15 cellular contexts compared by ENCODE assay signal in genomic region chr3:123158330-123158729, GRCh38. TPM values are rescaled to one million over a fixed set of nuclear protein-coding genes. Genes with fewer than 3 reads are reported as not detected.
A peak's percentile ranks its signal among the peaks of the same experiment; 100 is the strongest.
DNase-seq lines count a peak whose midpoint lies in the region; ATAC-seq and TF ChIP-seq lines count a peak whose summit lies in the region.
"Had no signal": no experiment of that assay in that cellular context is flagged by ENCODE, and none has a peak within 500 bp of the region (broad histone marks: within the 10 kb centered on the region; RNA-seq: fewer than 3 reads in every experiment).

No MANE protein-coding gene starts in this region.

- POLR2A ChIA-PET in HEK293T (lab: Yijun Ruan, JAX), result interaction anchor here (1.6 kb wide), 1 partner anchor 43 kb away, joined by 5 read pairs; the partner anchor contains the start of gene SEC22A

- no peak for TF ChIP-seq CTCF in Calu3 (IDR thresholded peaks at IDR 0.05; ENCODE audit: unreplicated experiment)
- no peak for TF ChIP-seq CTCF in neural progenitor cell (IDR thresholded peaks at IDR 0.05)

- DNase-seq in Calu3 (no peak), HEK293T (ENCODE audit: extremely low spot score) (peak; percentile 4), ecto neural progenitor cell (ENCODE audit: low spot score) (peak; percentile 13), neural progenitor cell (ENCODE audit: low spot score) (no peak), medulla oblongata (ENCODE audit: extremely low spot score) (no peak), foreskin melanocyte (no peak)
- DNase-seq: activated CD4-positive, alpha-beta memory T cell treated with anti-CD3 and anti-CD28 coated beads for 36 hours; CD4-positive, alpha-beta T cell; naive thymus-derived CD8-positive, alpha-beta T cell; NCI-H1930; posterior cingulate gyrus; stimulated activated naive CD4-positive, alpha-beta T cell treated with Interleukin-2 at 50 U/mL for 16 hours; trophoblast cell had no signal

- H3K9ac ChIP-seq in neural progenitor cell, result no peak overlapping the region

- H3K36me3 Mint-ChIP-seq in Calu3 (ENCODE audit: insufficient read depth, unreplicated experiment), result peaks cover 12% of the 10 kb centered on the region
- peaks cover 23% of the 10 kb centered on the region for H3K36me3 Mint-ChIP-seq in neural progenitor cell

- no peaks in the 10 kb centered on the region for H3K27me3 Mint-ChIP-seq in Calu3 (ENCODE audit: unreplicated experiment)
- peaks cover 6% of the 10 kb centered on the region for H3K27me3 Mint-ChIP-seq in neural progenitor cell (ENCODE audit: insufficient read depth, low read depth)
- H3K27me3 Mint-ChIP-seq: activated CD4-positive, alpha-beta memory T cell treated with anti-CD3 and anti-CD28 coated beads for 36 hours; CD4-positive, alpha-beta T cell; naive thymus-derived CD8-positive, alpha-beta T cell had no signal

- no peaks in the 10 kb centered on the region for H3K27me3 ChIP-seq in neural progenitor cell

- peaks cover 37% of the 10 kb centered on the region for H3K4me1 ChIP-seq in neural progenitor cell

- H3K9me3 ChIP-seq in neural progenitor cell (ENCODE audit: low read depth), result no peaks in the 10 kb centered on the region

- H3K4me1 Mint-ChIP-seq in Calu3 (ENCODE audit: low read depth, unreplicated experiment), result peaks cover 8% of the 10 kb centered on the region
- peaks cover 32% of the 10 kb centered on the region for H3K4me1 Mint-ChIP-seq in neural progenitor cell

- no peak overlapping the region for H3K4me3 ChIP-seq in neural progenitor cell
- H3K4me3 ChIP-seq: lung had no signal

- no peak overlapping the region for H3K4me2 ChIP-seq in neural progenitor cell

- H3K36me3 ChIP-seq in neural progenitor cell, result no peaks in the 10 kb centered on the region

- peak overlapping the region; percentile 27 for H3K27ac Mint-ChIP-seq in Calu3 (ENCODE audit: unreplicated experiment)
- peak overlapping the region; percentile 88 for H3K27ac Mint-ChIP-seq in neural progenitor cell
- H3K27ac Mint-ChIP-seq: activated CD4-positive, alpha-beta memory T cell treated with anti-CD3 and anti-CD28 coated beads for 36 hours; CD4-positive, alpha-beta T cell; naive thymus-derived CD8-positive, alpha-beta T cell had no signal

- no peaks in the 10 kb centered on the region for H3K9me3 Mint-ChIP-seq in Calu3 (ENCODE audit: low read depth, unreplicated experiment)
- H3K9me3 Mint-ChIP-seq in neural progenitor cell, result no peaks in the 10 kb centered on the region
- H3K9me3 Mint-ChIP-seq: activated CD4-positive, alpha-beta memory T cell treated with anti-CD3 and anti-CD28 coated beads for 36 hours; CD4-positive, alpha-beta T cell; naive thymus-derived CD8-positive, alpha-beta T cell had no signal

- BruUV-seq in Calu3 (replicated peaks; lab: Mats Ljungman, UMichigan), result no TSS peak

- H3K4me3 Mint-ChIP-seq in Calu3 (ENCODE audit: low read depth, unreplicated experiment), result no peak overlapping the region
- no peak overlapping the region for H3K4me3 Mint-ChIP-seq in neural progenitor cell
- H3K4me3 Mint-ChIP-seq: activated CD4-positive, alpha-beta memory T cell treated with anti-CD3 and anti-CD28 coated beads for 36 hours; CD4-positive, alpha-beta T cell; naive thymus-derived CD8-positive, alpha-beta T cell had no signal

- intact Hi-C loops in Calu3 (cut with micrococcal nuclease; ENCODE audit: unreplicated experiment), result no loop called here

- no peak for ATAC-seq in HG02884 (IDR thresholded peaks at IDR 0.05; ENCODE audit: unreplicated experiment)
- ATAC-seq: naive thymus-derived CD8-positive, alpha-beta T cell had no signal

- no peak overlapping the region for H2AFZ ChIP-seq in neural progenitor cell (replicated peaks)

- H3F3A ChIP-seq in neural progenitor cell (ENCODE audit: low read depth), result peaks cover 11% of the 10 kb centered on the region

- no peaks in the 10 kb centered on the region for H3K79me2 ChIP-seq in neural progenitor cell (ENCODE audit: low read depth)

- CTCF ChIA-PET in Calu3 (lab: Charles Lee), result interaction anchor here (0.5 to 1.4 kb wide), 2 partner anchors 43 to 290 kb away, joined by 3 read pairs; partner anchors contain the start of genes ADCY5 and SEC22A
- CTCF ChIA-PET in HEK293T (lab: Yijun Ruan, JAX), result no interaction called here

- H3K27ac ChIP-seq in neural progenitor cell, result no peak overlapping the region

- H4K20me1 ChIP-seq in neural progenitor cell (ENCODE audit: low read depth), result peaks cover 15% of the 10 kb centered on the region

TF ChIP-seq in HEK293T, 16 proteins besides CTCF, POLR2A, EP300 and RAD21:
- TF ChIP-seq SP1 (IDR thresholded peaks at IDR 0.05) (no peak), TARDBP (IDR thresholded peaks at IDR 0.05) (no peak), ZNF384 (IDR thresholded peaks at IDR 0.05) (no peak), FOXK2 (IDR thresholded peaks at IDR 0.05) (no peak), FOXA1 (IDR thresholded peaks at IDR 0.05) (no peak), ELF4 (IDR thresholded peaks at IDR 0.05) (no peak), LEF1 (IDR thresholded peaks at IDR 0.05; ENCODE audit: borderline replicate concordance) (no peak), L3MBTL2 (conservative IDR thresholded peaks at IDR 0.05) (no peak), BHLHE40 (IDR thresholded peaks at IDR 0.05; ENCODE audit: borderline replicate concordance) (no peak), SUZ12 (IDR thresholded peaks at IDR 0.05) (no peak), ARNT (IDR thresholded peaks at IDR 0.05) (no peak), FOXM1 (IDR thresholded peaks at IDR 0.05; ENCODE audit: borderline replicate concordance) (no peak), HDGF (IDR thresholded peaks at IDR 0.05; ENCODE audit: borderline replicate concordance) (no peak), CTBP1 (IDR thresholded peaks at IDR 0.05; ENCODE audit: borderline replicate concordance) (no peak)

RNA-seq across cellular contexts. Expression of gene SEC22A, which starts 43.4 kb away (rescaled TPM):
- 15.6 and 18.6 TPM in 2 replicates for total RNA-seq in Calu3 (2022)
- 25.8 and 26.4 TPM in 2 replicates for total RNA-seq in neural progenitor cell (ENCODE audit: low replicate concordance)

Comparison
In these comparisons a context has a peak if more than half of its experiments do, and no peak if none do; other contexts are left out.
1. DNase-seq: peak in HEK293T (single experiment) and ecto neural progenitor cell (single experiment); none in Calu3 (single experiment), neural progenitor cell (single experiment), medulla oblongata (single experiment) and foreskin melanocyte (single experiment).